ENCODE assay signal across 17 cellular contexts in genomic region chr2:85269959-85270358, GRCh38. TPM values are rescaled to one million over a fixed set of nuclear protein-coding genes. Genes with fewer than 3 reads are reported as not detected.
DNase-seq lines count a peak whose midpoint lies in the region; ATAC-seq and TF ChIP-seq lines count a peak whose summit lies in the region.
"Had no signal": no experiment of that assay in that cellular context is flagged by ENCODE, and none has a peak within 500 bp of the region (broad histone marks: within the 10 kb centered on the region; RNA-seq: fewer than 3 reads in every experiment).

No MANE protein-coding gene starts in this region.

- no peaks in the 10 kb centered on the region for H3K9me3 Mint-ChIP-seq in glutamatergic neuron (ENCODE audit: unreplicated experiment)
- H3K9me3 Mint-ChIP-seq: activated CD4-positive, alpha-beta T cell treated with anti-CD3 and anti-CD28 coated beads, Interleukin-2, amount 10 ng/mL, durations not matched to agents 7 days and 5 days; activated T-helper 17 cell treated with anti-CD3 and anti-CD28 coated beads, Interleukin-2, amount 50 U/mL, for 72 hours; natural killer cell had no signal

- H3K27me3 ChIP-seq in esophagus squamous epithelium (no peaks in the 10 kb centered on the region), mesenchymal stem cell (ENCODE audit: control insufficient read depth in 1 of 2, insufficient read depth in 1 of 2, low read length in 2 of 2) (no peaks in the 10 kb centered on the region), aorta (ENCODE audit: control insufficient read depth in 1 of 2, insufficient read depth in 2 of 2, low read length in 1 of 2) (no peaks in the 10 kb centered on the region)

- no peak overlapping the region for H2BK15ac ChIP-seq in mesenchymal stem cell (ENCODE audit: low read depth, poor library complexity, severe bottlenecking)

- no peak overlapping the region for H2BK120ac ChIP-seq in mesenchymal stem cell (ENCODE audit: low read depth, low read length)

- H2BK5ac ChIP-seq in mesenchymal stem cell (ENCODE audit: low read depth, low read length, poor library complexity, severe bottlenecking) = no peak overlapping the region

- peak; percentile 42 for ATAC-seq in aorta (ENCODE audit: low FRiP score)
- ATAC-seq: activated T-helper 17 cell treated with anti-CD3 and anti-CD28 coated beads, Interleukin-2, amount 50 U/mL, for 72 hours; K562; natural killer cell had no signal

- no peak overlapping the region for H3K4me3 ChIP-seq in esophagus squamous epithelium
- peak overlapping the region in 1 of 2 experiments; percentile 61 for H3K4me3 ChIP-seq in mesenchymal stem cell (ENCODE audit: insufficient read depth in 1 of 2, low read depth in 1 of 2, low read length in 2 of 2)
- H3K4me3 ChIP-seq in aorta (ENCODE audit: low read length in 2 of 2) = no peak overlapping the region
- H3K4me3 ChIP-seq in lower leg skin (ENCODE audit: low read depth, poor library complexity, severe bottlenecking) = no peak overlapping the region
- H3K4me3 ChIP-seq: K562, thoracic aorta had no signal

- no peak for TF ChIP-seq POLR2A in esophagus squamous epithelium (IDR thresholded peaks at IDR 0.05)
- no peak for TF ChIP-seq POLR2A in lower leg skin (IDR thresholded peaks at IDR 0.05)

- H3K4ac ChIP-seq in mesenchymal stem cell (ENCODE audit: low read depth in 1 of 2, low read length in 2 of 2) = no peak overlapping the region

- no peak overlapping the region for H3K4me2 ChIP-seq in mesenchymal stem cell (ENCODE audit: low read length, poor library complexity, severe bottlenecking)

- no peak overlapping the region for H4K91ac ChIP-seq in mesenchymal stem cell (ENCODE audit: low read length)

- H2AK5ac ChIP-seq in mesenchymal stem cell (ENCODE audit: low read length, severe bottlenecking) = no peak overlapping the region

- H3K4me3 Mint-ChIP-seq in glutamatergic neuron (ENCODE audit: unreplicated experiment) = no peak overlapping the region
- H3K4me3 Mint-ChIP-seq: activated CD4-positive, alpha-beta T cell treated with anti-CD3 and anti-CD28 coated beads, Interleukin-2, amount 10 ng/mL, durations not matched to agents 7 days and 5 days; activated T-helper 17 cell treated with anti-CD3 and anti-CD28 coated beads, Interleukin-2, amount 50 U/mL, for 72 hours; brain; natural killer cell had no signal

- H3K79me1 ChIP-seq in mesenchymal stem cell (replicated peaks; ENCODE audit: low read length, poor library complexity, severe bottlenecking) = no peaks in the 10 kb centered on the region

- no peaks in the 10 kb centered on the region for H3K27me3 Mint-ChIP-seq in glutamatergic neuron (ENCODE audit: unreplicated experiment)
- H3K27me3 Mint-ChIP-seq: brain had no signal

- TF ChIP-seq CTCF in esophagus squamous epithelium (IDR thresholded peaks at IDR 0.05) = no peak
- TF ChIP-seq CTCF in glutamatergic neuron (IDR thresholded peaks at IDR 0.05; ENCODE audit: partially characterized antibody, unreplicated experiment) = no peak
- no peak for TF ChIP-seq CTCF in lower leg skin (IDR thresholded peaks at IDR 0.05)

- H3K27ac Mint-ChIP-seq in glutamatergic neuron (ENCODE audit: unreplicated experiment) = no peak overlapping the region
- H3K27ac Mint-ChIP-seq: activated CD4-positive, alpha-beta T cell treated with anti-CD3 and anti-CD28 coated beads, Interleukin-2, amount 10 ng/mL, durations not matched to agents 7 days and 5 days; activated T-helper 17 cell treated with anti-CD3 and anti-CD28 coated beads, Interleukin-2, amount 50 U/mL, for 72 hours; natural killer cell had no signal

- no peak overlapping the region for H2AFZ ChIP-seq in mesenchymal stem cell (ENCODE audit: low read depth, low read length)

- WGBS in esophagus squamous epithelium, 2 donors = 34 to 62% methylated on average over 2 to 6 of the region's 6 CpGs
- 48% methylated on average over 6 of the region's 6 CpGs for WGBS in mesenchymal stem cell
- 6 to 10% methylated on average over 6 of the region's 6 CpGs for WGBS in aorta, 2 donors
- 36 to 52% methylated on average over 6 of the region's 6 CpGs for WGBS in lower leg skin, 2 donors

- H3K36me3 ChIP-seq in esophagus squamous epithelium = no peaks in the 10 kb centered on the region
- no peaks in the 10 kb centered on the region for H3K36me3 ChIP-seq in mesenchymal stem cell (ENCODE audit: control insufficient read depth in 1 of 2, insufficient read depth in 2 of 2, low read depth in 1 of 2, low read length in 2 of 2)
- no peaks in the 10 kb centered on the region for H3K36me3 ChIP-seq in aorta (ENCODE audit: control insufficient read depth in 1 of 2, insufficient read depth in 2 of 2, low read length in 1 of 2)
- H3K36me3 ChIP-seq: thoracic aorta had no signal

- H3K9me3 ChIP-seq in esophagus squamous epithelium (no peaks in the 10 kb centered on the region), mesenchymal stem cell (ENCODE audit: control insufficient read depth, low read length) (no peaks in the 10 kb centered on the region), aorta (ENCODE audit: control insufficient read depth, low read length) (no peaks in the 10 kb centered on the region)
- H3K9me3 ChIP-seq: thoracic aorta had no signal

- DNase-seq in DMS53 (lab: John Stamatoyannopoulos, UW) (peak; percentile 17), DMS53 treated with DMSO at 0.1 percent for 48 hours (lab: John Stamatoyannopoulos, UW; ENCODE audit: unreplicated experiment) (no peak), esophagus squamous epithelium (lab: John Stamatoyannopoulos, UW) (no peak), mesenchymal stem cell (no peak), aorta (no peak), glutamatergic neuron (no peak), lower leg skin (ENCODE audit: low spot score in 2 of 2) (no peak), germinal center (ENCODE audit: low spot score) (no peak)
- DNase-seq: 8988T; activated CD4-positive, alpha-beta T cell treated with anti-CD3 and anti-CD28 coated beads, Interleukin-2, amount 10 ng/mL, durations not matched to agents 7 days and 5 days; natural killer cell; NCI-H1436 treated with DMSO at 0.1 percent for 48 hours; SW 1271 had no signal

- peaks cover 2% of the 10 kb centered on the region for H3K4me1 Mint-ChIP-seq in glutamatergic neuron (ENCODE audit: low read depth, unreplicated experiment)
- H3K4me1 Mint-ChIP-seq: activated CD4-positive, alpha-beta T cell treated with anti-CD3 and anti-CD28 coated beads, Interleukin-2, amount 10 ng/mL, durations not matched to agents 7 days and 5 days; activated T-helper 17 cell treated with anti-CD3 and anti-CD28 coated beads, Interleukin-2, amount 50 U/mL, for 72 hours; natural killer cell had no signal

- H3K27ac ChIP-seq in esophagus squamous epithelium = peak overlapping the region in 3 of 4 donors; percentile 31 to 62 (median 61)
- H3K27ac ChIP-seq in mesenchymal stem cell (ENCODE audit: low read length, poor library complexity, severe bottlenecking) = no peak overlapping the region
- no peak overlapping the region for H3K27ac ChIP-seq in aorta (ENCODE audit: low read depth in 1 of 2, low read length in 2 of 2)

- H3K23ac ChIP-seq in mesenchymal stem cell (ENCODE audit: low read length in 2 of 2) = no peak overlapping the region

- peak overlapping the region; percentile 47 for H3K9ac ChIP-seq in mesenchymal stem cell (ENCODE audit: low read length)

- H3K14ac ChIP-seq in mesenchymal stem cell (ENCODE audit: low read length in 2 of 2) = no peak overlapping the region

- no peak overlapping the region for H2BK12ac ChIP-seq in mesenchymal stem cell (ENCODE audit: low read length in 2 of 2)

- no peaks in the 10 kb centered on the region for H3K36me3 Mint-ChIP-seq in glutamatergic neuron (ENCODE audit: unreplicated experiment)
- H3K36me3 Mint-ChIP-seq: natural killer cell had no signal

- peaks cover 0 to 47% (median 7%) of the 10 kb centered on the region in 3 donors for H3K4me1 ChIP-seq in esophagus squamous epithelium
- peaks cover 11% of the 10 kb centered on the region for H3K4me1 ChIP-seq in mesenchymal stem cell (ENCODE audit: control insufficient read depth, insufficient read depth, low read depth, low read length)
- H3K4me1 ChIP-seq in aorta (ENCODE audit: control insufficient read depth in 1 of 2, insufficient read depth in 2 of 2, low read length in 2 of 2) = peaks cover 0 to 7% of the 10 kb centered on the region in 2 donors

- no peak overlapping the region for H3K18ac ChIP-seq in mesenchymal stem cell (ENCODE audit: low read depth in 1 of 2, low read length in 2 of 2)

- H4K8ac ChIP-seq in mesenchymal stem cell (ENCODE audit: low read length) = no peak overlapping the region

- intact Hi-C loops in esophagus squamous epithelium (cut with DNase I) = no loop called here
- intact Hi-C loops in aorta (cut with DNase I) = no loop called here
- intact Hi-C loops in lower leg skin (cut with DNase I; ENCODE audit: low total_unique reads) = no loop called here

RNA-seq across cellular contexts. Expression of gene TGOLN2, which starts 57.8 kb away (rescaled TPM):
- total RNA-seq in esophagus squamous epithelium (10 to 100 TPM; 40.6 to 77.2 (median 49.0) TPM), aorta (100 to 1,000 TPM; 116 to 123 TPM), glutamatergic neuron (ENCODE audit: unreplicated experiment) (47.1 TPM), lower leg skin (10 to 100 TPM; 57.3 to 90.4 (median 82.3) TPM)
- polyA plus RNA-seq in mesenchymal stem cell (2013, experiment 1 of 2) = 124 TPM
- polyA plus RNA-seq in mesenchymal stem cell (2013, experiment 2 of 2) = 124 TPM
- polyA plus RNA-seq in aorta = 10 to 100 TPM; 37.1 to 58.5 TPM

Comparison
In these comparisons a context has a peak if more than half of its experiments do, and no peak if none do; other contexts are left out.
1. H3K27ac ChIP-seq: peak in esophagus squamous epithelium (3 of 4); none in mesenchymal stem cell (single experiment) and aorta (0 of 2).